In the genomic region with DNA sequence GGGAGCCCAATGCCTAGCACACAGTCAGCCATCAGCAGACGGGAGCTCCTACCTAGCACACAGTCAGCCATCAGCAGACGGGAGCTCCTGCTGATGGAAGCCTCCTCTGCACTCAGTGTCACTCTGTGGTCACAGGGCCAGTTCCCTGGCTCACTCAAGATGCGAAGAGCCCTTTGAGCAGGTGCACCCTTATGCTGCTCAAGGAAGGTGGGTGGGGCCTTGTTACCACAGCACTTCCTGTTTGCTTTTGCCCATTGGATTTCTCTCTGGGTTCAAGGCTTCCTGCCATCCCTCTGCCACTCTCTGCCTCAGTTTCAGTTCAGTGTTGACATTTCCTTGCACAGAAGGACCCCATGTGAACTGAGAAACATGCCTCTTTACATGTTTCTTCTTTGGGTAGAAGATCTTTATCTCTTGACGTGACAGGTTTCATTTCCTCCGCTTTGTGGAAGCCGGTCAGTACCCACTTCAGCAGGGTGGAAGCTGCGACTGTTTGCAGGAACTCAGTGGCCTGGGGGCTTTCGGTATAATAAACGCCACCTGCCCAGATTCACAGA, we compare ENCODE assay signal across 9 cellular contexts. TPM values are rescaled to one million over a fixed set of nuclear protein-coding genes. Genes with fewer than 3 reads are reported as not detected.
DNase-seq lines count a peak whose midpoint lies in the region; ATAC-seq and TF ChIP-seq lines count a peak whose summit lies in the region.
"Had no signal": no experiment of that assay in that cellular context is flagged by ENCODE, and none has a peak within 500 bp of the region (broad histone marks: within the 10 kb centered on the region; RNA-seq: fewer than 3 reads in every experiment).

No MANE protein-coding gene starts in this region.

- peak overlapping the region; percentile 9 to 97 (median 71) for H3K27ac ChIP-seq in spleen
- H3K27ac ChIP-seq: SJSA1 had no signal

- peak overlapping the region in 2 of 8 donors; percentile 6 to 44 for H3K4me3 ChIP-seq in spleen
- H3K4me3 ChIP-seq: SJSA1 had no signal

- H3K9me3 ChIP-seq in spleen, result no peaks in the 10 kb centered on the region
- H3K9me3 ChIP-seq: SJSA1 had no signal

- intact Hi-C loops in spleen (cut with DNase I; ENCODE audit: low total_unique reads) (no loop called here), left ventricle myocardium superior (cut with micrococcal nuclease) (loop anchor here (10.0 kb wide), 1 partner anchor 97 kb away; no protein-coding TSS in a partner anchor)

- ATAC-seq in HG03280 (IDR thresholded peaks at IDR 0.05; ENCODE audit: unreplicated experiment), result peak; percentile 90
- no peak for ATAC-seq in left ventricle myocardium superior

- H3K36me3 ChIP-seq in spleen, result peaks cover 0 to 94% (median 16%) of the 10 kb centered on the region in 6 donors

- H3K27me3 ChIP-seq in spleen (replicated peaks in 1 of 7), result no peaks in the 10 kb centered on the region
- H3K27me3 ChIP-seq: SJSA1 had no signal

- DNase-seq in activated CD4-positive, alpha-beta T cell treated with anti-CD3 and anti-CD28 coated beads for 1 hour, result peak; percentile 32
- DNase-seq in activated CD4-positive, alpha-beta T cell treated with anti-CD3 and anti-CD28 coated beads, Interleukin-2, amount 50 U/mL, for 4 hours, result no peak
- DNase-seq in activated CD4-positive, alpha-beta T cell treated with anti-CD3 and anti-CD28 coated beads, Interleukin-2, amount 50 U/mL, for 1 hour, result peak; percentile 37
- DNase-seq in spleen, result peak; percentile 87
- DNase-seq in AG08396 (ENCODE audit: low spot score), result no peak
- DNase-seq in left ventricle myocardium superior, result no peak
- no peak for DNase-seq in NCI-H69 (lab: John Stamatoyannopoulos, UW)

- peaks cover 74 to 100% (median 92%) of the 10 kb centered on the region in 6 donors for H3K4me1 ChIP-seq in spleen
- H3K4me1 ChIP-seq: SJSA1 had no signal

- TF ChIP-seq POLR2A in spleen (IDR thresholded peaks at IDR 0.05), result no peak

- 24 to 39% (median 34%) methylated on average over 9 of the region's 9 CpGs for WGBS in spleen, 5 donors

- TF ChIP-seq CTCF in spleen (IDR thresholded peaks at IDR 0.05 in 8 of 11, conservative IDR thresholded peaks at IDR 0.05 in 3 of 11), result no peak

RNA-seq across cellular contexts. Expression of gene TRIB2, which starts 11.6 kb away (rescaled TPM):
- total RNA-seq in spleen (100 to 1,000 TPM in 5 of 7 donors, 10 to 100 TPM in 2; 69.3 to 216 (median 148) TPM), left ventricle myocardium superior (29.4 TPM)
- 10 to 100 TPM; 45.5 to 73.3 (median 51.0) TPM for polyA plus RNA-seq in spleen

Comparison
In these comparisons a context has a peak if more than half of its experiments do, and no peak if none do; other contexts are left out.
1. DNase-seq: peak in activated CD4-positive, alpha-beta T cell treated with anti-CD3 and anti-CD28 coated beads for 1 hour (single experiment), activated CD4-positive, alpha-beta T cell treated with anti-CD3 and anti-CD28 coated beads, Interleukin-2, amount 50 U/mL, for 1 hour (single experiment) and spleen (single experiment); none in activated CD4-positive, alpha-beta T cell treated with anti-CD3 and anti-CD28 coated beads, Interleukin-2, amount 50 U/mL, for 4 hours (0 of 2), AG08396 (single experiment), left ventricle myocardium superior (single experiment) and NCI-H69 (single experiment).